9 cellular contexts compared by ENCODE assay signal in the genomic region with DNA sequence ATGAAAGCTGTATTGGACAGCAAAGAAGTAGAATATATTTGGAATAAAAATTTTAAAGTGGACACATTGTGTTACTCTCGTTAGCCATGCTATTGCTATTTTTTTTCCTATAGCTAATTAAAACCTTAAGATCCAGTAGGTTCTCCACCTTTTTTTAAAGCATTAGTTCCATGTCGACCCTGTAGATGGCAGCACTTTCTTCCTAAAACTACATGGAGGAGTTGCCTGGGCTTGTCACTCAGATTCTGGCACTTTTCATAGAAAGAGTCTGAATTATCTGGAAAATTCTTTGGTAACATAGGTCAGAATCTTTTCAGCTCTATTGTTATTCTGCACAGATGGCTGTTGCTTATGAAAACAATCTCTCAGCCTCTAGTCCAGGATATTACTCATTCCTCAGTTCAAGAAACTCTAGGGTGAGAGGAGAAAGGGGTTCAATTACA. TPM values are rescaled to one million over a fixed set of nuclear protein-coding genes. Genes with fewer than 3 reads are reported as not detected.
DNase-seq lines count a peak whose midpoint lies in the region; ATAC-seq and TF ChIP-seq lines count a peak whose summit lies in the region.
"Had no signal": no experiment of that assay in that cellular context is flagged by ENCODE, and none has a peak within 500 bp of the region (broad histone marks: within the 10 kb centered on the region; RNA-seq: fewer than 3 reads in every experiment).

No MANE protein-coding gene starts in this region.

- no peak for TF ChIP-seq EP300 in sigmoid colon (IDR thresholded peaks at IDR 0.05)

- H3K4me3 ChIP-seq in HL-60 (replicated peaks; ENCODE audit: insufficient read depth, low read length) = no peak overlapping the region
- no peak overlapping the region for H3K4me3 ChIP-seq in right atrium auricular region
- no peak overlapping the region for H3K4me3 ChIP-seq in sigmoid colon

- peak; percentile 61 for DNase-seq in Daoy (ENCODE audit: low read depth)
- peak; percentile 59 for DNase-seq in GM20000 (ENCODE audit: low spot score)
- peak; percentile 5 to 42 for DNase-seq in HL-60 (ENCODE audit: low read depth in 1 of 2, low spot score in 1 of 2)
- DNase-seq in NOMO-1 treated with dmso at 0.1 percent for 144 hours (lab: John Stamatoyannopoulos, UW; ENCODE audit: unreplicated experiment) = peak; percentile 11
- peak; percentile 50 for DNase-seq in amniotic stem cell (lab: John Stamatoyannopoulos, UW)
- DNase-seq in right atrium auricular region (ENCODE audit: low spot score) = peak; percentile 64
- DNase-seq in sigmoid colon = no peak
- DNase-seq: activated naive CD8-positive, alpha-beta T cell treated with anti-CD3 and anti-CD28 coated beads, Interleukin-2, amount 10 ng/mL, durations not matched to agents 7 days and 5 days had no signal

- H3K36me3 ChIP-seq in right atrium auricular region (no peaks in the 10 kb centered on the region), sigmoid colon (no peaks in the 10 kb centered on the region)

- H3K9me3 ChIP-seq in right atrium auricular region = no peaks in the 10 kb centered on the region
- H3K9me3 ChIP-seq in sigmoid colon = no peaks in the 10 kb centered on the region

- WGBS in sigmoid colon, 2 donors = 1% methylated on average over 2 of the region's 2 CpGs

- TF ChIP-seq POLR2A in sigmoid colon (IDR thresholded peaks at IDR 0.05) = no peak

- TF ChIP-seq CTCF in GM20000 (IDR thresholded peaks at IDR 0.05; ENCODE audit: extremely low read depth, missing control alignments) = peak; percentile 46
- peak; percentile 45 for TF ChIP-seq CTCF in HL-60 (IDR thresholded peaks at IDR 0.05; ENCODE audit: insufficient read depth, low read length)
- peak; percentile 42 to 83 for TF ChIP-seq CTCF in right atrium auricular region (IDR thresholded peaks at IDR 0.05)
- TF ChIP-seq CTCF in sigmoid colon (IDR thresholded peaks at IDR 0.05) = peak in 3 of 4 experiments; percentile 36 to 57 (median 53)

- H3K27me3 ChIP-seq in HL-60 (ENCODE audit: insufficient read depth, poor library complexity, severe bottlenecking) (peaks cover 2% of the 10 kb centered on the region), right atrium auricular region (no peaks in the 10 kb centered on the region), sigmoid colon (no peaks in the 10 kb centered on the region)

- intact Hi-C loops in sigmoid colon (cut with DNase I) = loop anchor here (10.0 kb wide), 1 partner anchor 359 kb away; no protein-coding TSS in a partner anchor

- no peak for ATAC-seq in HG02571 (IDR thresholded peaks at IDR 0.05; ENCODE audit: unreplicated experiment)

- peaks cover 0 to 12% of the 10 kb centered on the region in 2 donors for H3K4me1 ChIP-seq in right atrium auricular region
- H3K4me1 ChIP-seq in sigmoid colon = no peaks in the 10 kb centered on the region

- H3K27ac ChIP-seq in HL-60 (replicated peaks) (no peak overlapping the region), right atrium auricular region (no peak overlapping the region), sigmoid colon (no peak overlapping the region)

RNA-seq across cellular contexts. Expression of a gene that starts 42.0 kb away (rescaled TPM):
- not detected in 2 replicates for total RNA-seq in Daoy (2014; rRNA removed; shearing (Covaris generic))
- under 1 TPM; 0.47 to 0.67 TPM for total RNA-seq in right atrium auricular region
- 1 to 10 TPM in 3 of 4 donors, under 1 TPM in 1; 0.71 to 2.2 (median 1.1) TPM for total RNA-seq in sigmoid colon
- under 1 TPM in 2 of 3 donors, not detected in 1; under 0.01 to 0.23 TPM for polyA plus RNA-seq in sigmoid colon
